Comparison of ENCODE assay signal across 3 cellular contexts in genomic region chr2:148511883-148512282, GRCh38.
TF ChIP-seq lines count a peak whose summit lies in the region.

No MANE protein-coding gene starts in this region.

TF ChIP-seq in IMR-90, 13 proteins besides CTCF, POLR2A, EP300 and RAD21:
- TF ChIP-seq MAZ (IDR thresholded peaks at IDR 0.05; ENCODE audit: borderline replicate concordance, low read depth, low read length) = no peak
- TF ChIP-seq MAFK (IDR thresholded peaks at IDR 0.05; ENCODE audit: low read depth, low read length) = peak; percentile 86

TF ChIP-seq in H1, 55 proteins besides CTCF, POLR2A, EP300 and RAD21:
- TF ChIP-seq RFX5 (IDR thresholded peaks at IDR 0.05; ENCODE audit: borderline replicate concordance, low read depth, low read length) (no peak), MAFK (IDR thresholded peaks at IDR 0.05; ENCODE audit: low read depth, low read length) (peak; percentile 59; the same call in 1 of the 2 replicates)

TF ChIP-seq in HepG2, 621 proteins besides CTCF, POLR2A, EP300 and RAD21:
- TF ChIP-seq WIZ (CRISPR knock-in tag; IDR thresholded peaks at IDR 0.05) (no peak), MAFK (conservative IDR thresholded peaks at IDR 0.05 in 1 of 2, IDR thresholded peaks at IDR 0.05 in 1 of 2; ENCODE audit: low read length in 2 of 2) (peak; percentile 97), RCOR2 (CRISPR knock-in tag; IDR thresholded peaks at IDR 0.05) (no peak), MAFF (IDR thresholded peaks at IDR 0.05; ENCODE audit: low read depth, low read length) (peak; percentile 96)
